8 cellular contexts compared by ENCODE assay signal in genomic region chr7:103445228-103446020, GRCh38. TPM values are rescaled to one million over a fixed set of nuclear protein-coding genes. Genes with fewer than 3 reads are reported as not detected.
DNase-seq lines count a peak whose midpoint lies in the region; ATAC-seq lines count a peak whose summit lies in the region.

No MANE protein-coding gene starts in this region.

- H3K36me3 ChIP-seq in HUES64 (ENCODE audit: insufficient read depth, low read length) (no peaks in the 10 kb centered on the region), muscle layer of colon (ENCODE audit: insufficient read depth, low read length) (no peaks in the 10 kb centered on the region)

- H3K27me3 ChIP-seq in HUES64 (ENCODE audit: insufficient read depth, low read length) (peaks cover 61% of the 10 kb centered on the region), muscle layer of colon (ENCODE audit: control insufficient read depth in 1 of 2, insufficient read depth in 2 of 2, low read length in 2 of 2) (peaks cover 7 to 12% of the 10 kb centered on the region in 2 donors)

- H3K27ac ChIP-seq in HUES64 (ENCODE audit: low read depth, low read length) (no peak overlapping the region), muscle layer of colon (ENCODE audit: low read depth, low read length) (no peak overlapping the region)

- H3K9ac ChIP-seq in HUES64 (ENCODE audit: low read depth, low read length) (no peak overlapping the region), muscle layer of colon (ENCODE audit: low read length) (no peak overlapping the region)

- peaks cover 9% of the 10 kb centered on the region for H3K4me1 ChIP-seq in HUES64 (ENCODE audit: insufficient read depth, low read length)
- no peaks in the 10 kb centered on the region for H3K4me1 ChIP-seq in muscle layer of colon (ENCODE audit: insufficient read depth, low read length)

- H3K4me3 ChIP-seq in HUES64 (ENCODE audit: low read length) = peak overlapping the region; percentile 51
- peak overlapping the region; percentile 13 to 50 for H3K4me3 ChIP-seq in muscle layer of colon (ENCODE audit: low read depth in 1 of 2, low read length in 2 of 2)

- ATAC-seq in GM19397 (IDR thresholded peaks at IDR 0.05; ENCODE audit: unreplicated experiment) = no peak

- 13% methylated on average over 46 of the region's 46 CpGs for WGBS in HUES64

- DNase-seq in ELF-1 (ENCODE audit: low read depth, low spot score) (peak; percentile 51), cerebellum (ENCODE audit: low spot score) (peak; percentile 19), NAMALWA (ENCODE audit: low spot score) (no peak), NCI-H1694 (lab: John Stamatoyannopoulos, UW) (no peak), Ammon's horn (ENCODE audit: low spot score) (no peak)

- no peaks in the 10 kb centered on the region for H3K9me3 ChIP-seq in HUES64 (ENCODE audit: insufficient read depth, low read depth, low read length)
- H3K9me3 ChIP-seq in muscle layer of colon (ENCODE audit: low read length) = no peaks in the 10 kb centered on the region

RNA-seq across cellular contexts. Expression of gene SLC26A5, which starts 0.6 kb away (rescaled TPM):
- not detected for polyA plus RNA-seq in HUES64 (2013, experiment 1 of 2)
- not detected for polyA plus RNA-seq in HUES64 (2013, experiment 2 of 2)
- total RNA-seq in cerebellum = 0.18 TPM

Comparison
In these comparisons a context has a peak if more than half of its experiments do, and no peak if none do; other contexts are left out.
1. DNase-seq: peak in ELF-1 (single experiment) and cerebellum (single experiment); none in NAMALWA (single experiment), NCI-H1694 (single experiment) and Ammon's horn (single experiment).